Comparison of ENCODE assay signal across 19 cellular contexts in genomic region chr3:30263238-30263920, GRCh38.
DNase-seq lines count a peak whose midpoint lies in the region; ATAC-seq and TF ChIP-seq lines count a peak whose summit lies in the region.
"Had no signal": no experiment of that assay in that cellular context is flagged by ENCODE, and none has a peak within 500 bp of the region (broad histone marks: within the 10 kb centered on the region; RNA-seq: fewer than 3 reads in every experiment).

No MANE protein-coding gene starts in this region.

- H3K4me3 ChIP-seq in ACC112 (ENCODE audit: low read depth, low read length), result no peak overlapping the region
- H3K4me3 ChIP-seq in CD4-positive, CD25-positive, alpha-beta regulatory T cell (ENCODE audit: low read depth, low read length), result no peak overlapping the region
- no peak overlapping the region for H3K4me3 ChIP-seq in foreskin fibroblast (ENCODE audit: low read depth in 1 of 2, low read length in 2 of 2)
- H3K4me3 ChIP-seq: tibial artery had no signal

- no peaks in the 10 kb centered on the region for H3K27me3 ChIP-seq in ACC112 (ENCODE audit: insufficient read depth, low read length)
- no peaks in the 10 kb centered on the region for H3K27me3 ChIP-seq in CD4-positive, CD25-positive, alpha-beta regulatory T cell (ENCODE audit: control insufficient read depth, insufficient read depth, low read length)
- H3K27me3 ChIP-seq: tibial artery had no signal

- no peaks in the 10 kb centered on the region for H3K36me3 ChIP-seq in ACC112 (ENCODE audit: insufficient read depth, low read length)
- no peaks in the 10 kb centered on the region for H3K36me3 ChIP-seq in CD4-positive, CD25-positive, alpha-beta regulatory T cell (ENCODE audit: control insufficient read depth, insufficient read depth, low read length)
- H3K36me3 ChIP-seq: tibial artery had no signal

- peak overlapping the region; percentile 45 for H2AFZ ChIP-seq in ACC112 (ENCODE audit: low read length, unreplicated experiment)

- H3K4me1 ChIP-seq in ACC112 (ENCODE audit: control insufficient read depth, insufficient read depth, low read length, unreplicated experiment), result peaks cover 42% of the 10 kb centered on the region
- no peaks in the 10 kb centered on the region for H3K4me1 ChIP-seq in CD4-positive, CD25-positive, alpha-beta regulatory T cell (ENCODE audit: control insufficient read depth, insufficient read depth, low read length, poor library complexity, severe bottlenecking)

- H3K79me2 ChIP-seq in ACC112 (ENCODE audit: control insufficient read depth, insufficient read depth, low read length, unreplicated experiment), result no peaks in the 10 kb centered on the region

- peak overlapping the region; percentile 26 to 91 (median 79) for H3K27ac Mint-ChIP-seq in CD4-positive, CD25-positive, alpha-beta regulatory T cell
- H3K27ac Mint-ChIP-seq in T-helper 17 cell, result peak overlapping the region; percentile 10
- peak overlapping the region in 9 of 10 donors; percentile 20 to 87 (median 68) for H3K27ac Mint-ChIP-seq in naive thymus-derived CD8-positive, alpha-beta T cell

- H3K36me3 Mint-ChIP-seq in CD4-positive, CD25-positive, alpha-beta regulatory T cell, result peaks cover 7% of the 10 kb centered on the region
- peaks cover 2% of the 10 kb centered on the region for H3K36me3 Mint-ChIP-seq in T-helper 17 cell (ENCODE audit: low read depth)
- peaks cover 0 to 12% (median 10%) of the 10 kb centered on the region in 3 donors for H3K36me3 Mint-ChIP-seq in naive thymus-derived CD8-positive, alpha-beta T cell

- no peak for ATAC-seq in CD4-positive, CD25-positive, alpha-beta regulatory T cell (ENCODE audit: low read depth in 2 of 2)
- ATAC-seq in T-helper 17 cell, result no peak
- ATAC-seq in naive thymus-derived CD8-positive, alpha-beta T cell, result peak; percentile 60 to 71
- ATAC-seq in HG03342 (IDR thresholded peaks at IDR 0.05; ENCODE audit: unreplicated experiment), result no peak
- ATAC-seq: left lobe of liver had no signal

- peaks cover 0 to 9% (median 5%) of the 10 kb centered on the region in 7 donors for H3K9me3 Mint-ChIP-seq in CD4-positive, CD25-positive, alpha-beta regulatory T cell
- peaks cover 0 to 18% (median 10%) of the 10 kb centered on the region in 9 donors for H3K9me3 Mint-ChIP-seq in naive thymus-derived CD8-positive, alpha-beta T cell

- H3K27me3 Mint-ChIP-seq in CD4-positive, CD25-positive, alpha-beta regulatory T cell, result no peaks in the 10 kb centered on the region
- H3K27me3 Mint-ChIP-seq in T-helper 17 cell, result no peaks in the 10 kb centered on the region
- H3K27me3 Mint-ChIP-seq in naive thymus-derived CD8-positive, alpha-beta T cell, result no peaks in the 10 kb centered on the region

- H3K4me1 Mint-ChIP-seq in CD4-positive, CD25-positive, alpha-beta regulatory T cell, result peaks cover 0 to 28% (median 13%) of the 10 kb centered on the region in 4 donors
- peaks cover 7% of the 10 kb centered on the region for H3K4me1 Mint-ChIP-seq in T-helper 17 cell
- H3K4me1 Mint-ChIP-seq in naive thymus-derived CD8-positive, alpha-beta T cell, result peaks cover 24 to 37% (median 26%) of the 10 kb centered on the region in 4 donors

- peak in 1 of 3 donors; percentile 19 for DNase-seq in CD4-positive, CD25-positive, alpha-beta regulatory T cell
- DNase-seq in T-helper 17 cell (no peak), Kasumi-1 (lab: John Stamatoyannopoulos, UW) (no peak), foreskin fibroblast (no peak)
- peak in 3 of 10 donors; percentile 8 to 19 (median 17) for DNase-seq in naive thymus-derived CD8-positive, alpha-beta T cell
- DNase-seq: activated CD8-positive, alpha-beta memory T cell treated with anti-CD3 and anti-CD28 coated beads, Interleukin-2, amount 50 U/mL, for 4 hours; activated gamma-delta T cell; Calu3; glutamatergic neuron; GOT3; NCI-H1436 treated with DMSO at 0.1 percent for 48 hours; NCI-H2171 treated with DMSO at 0.1 percent for 48 hours; NCI-H774; retina; SIG-M5; tibial artery had no signal

- H3K4me3 Mint-ChIP-seq in CD4-positive, CD25-positive, alpha-beta regulatory T cell, result peak overlapping the region in 1 of 4 donors; percentile 26
- no peak overlapping the region for H3K4me3 Mint-ChIP-seq in T-helper 17 cell
- peak overlapping the region in 8 of 10 donors; percentile 19 to 62 (median 38) for H3K4me3 Mint-ChIP-seq in naive thymus-derived CD8-positive, alpha-beta T cell

- POLR2A ChIA-PET in naive thymus-derived CD8-positive, alpha-beta T cell (lab: Charles Lee), result no interaction called here

- no peaks in the 10 kb centered on the region for H3K9me3 ChIP-seq in CD4-positive, CD25-positive, alpha-beta regulatory T cell (ENCODE audit: control insufficient read depth in 2 of 2, low read length in 2 of 2)
- no peaks in the 10 kb centered on the region for H3K9me3 ChIP-seq in T-helper 17 cell (ENCODE audit: control insufficient read depth, low read length, poor library complexity, severe bottlenecking)
- H3K9me3 ChIP-seq: tibial artery had no signal

- TF ChIP-seq CTCF in foreskin fibroblast (IDR thresholded peaks at IDR 0.05; ENCODE audit: low read depth, low read length), result no peak

- H3K27ac ChIP-seq in ACC112 (ENCODE audit: low read depth, low read length), result 0 out of 2 replicates have a peak overlapping the region, but pooled peaks have one; percentile 6
- no peak overlapping the region for H3K27ac ChIP-seq in CD4-positive, CD25-positive, alpha-beta regulatory T cell (ENCODE audit: insufficient read depth, low read length, poor library complexity, severe bottlenecking)
- H3K27ac ChIP-seq: tibial artery had no signal

Comparison
In these comparisons a context has a peak if more than half of its experiments do, and no peak if none do; other contexts are left out.
1. ATAC-seq: peak in naive thymus-derived CD8-positive, alpha-beta T cell (2 of 2); none in CD4-positive, CD25-positive, alpha-beta regulatory T cell (0 of 2), T-helper 17 cell (single experiment) and HG03342 (single experiment).
2. H3K27ac Mint-ChIP-seq: peak in every context shown above with its lines; median percentile 79 in CD4-positive, CD25-positive, alpha-beta regulatory T cell; 68 in naive thymus-derived CD8-positive, alpha-beta T cell; 10 in T-helper 17 cell.